ENCODE assay signal across 8 cellular contexts in genomic region chr17:43880420-43880991, GRCh38. TPM values are rescaled to one million over a fixed set of nuclear protein-coding genes. Genes with fewer than 3 reads are reported as not detected.
DNase-seq lines count a peak whose midpoint lies in the region; ATAC-seq and TF ChIP-seq lines count a peak whose summit lies in the region.

No MANE protein-coding gene starts in this region.

- peak; percentile 68 for DNase-seq in BE2C
- peak; percentile 93 for DNase-seq in H7
- DNase-seq in SK-N-SH: peak; percentile 83
- DNase-seq in astrocyte of the cerebellum (ENCODE audit: low read depth): no peak
- DNase-seq in left colon: peak; percentile 44 to 66
- peak; percentile 24 for DNase-seq in stimulated activated CD8-positive, alpha-beta memory T cell treated with anti-CD3 and anti-CD28 coated beads, Interleukin-7, amount 100 ng/mL, for 24 hours (ENCODE audit: low read depth)
- DNase-seq in NCI-H187 (lab: John Stamatoyannopoulos, UW): no peak
- DNase-seq in NCI-H510A treated with DMSO at 0.1 percent for 48 hours (lab: John Stamatoyannopoulos, UW): no peak

- no peaks in the 10 kb centered on the region for H3K9me2 ChIP-seq in SK-N-SH

- in situ Hi-C loops in astrocyte of the cerebellum (cut with HindIII; ENCODE audit: low sequenced_read_pairs): no loop called here

- TF ChIP-seq CTCF in BE2C (IDR thresholded peaks at IDR 0.05; ENCODE audit: low read depth, low read length) (peak; percentile 76), SK-N-SH (IDR thresholded peaks at IDR 0.05) (peak; percentile 71), astrocyte of the cerebellum (IDR thresholded peaks at IDR 0.05; ENCODE audit: low read depth, low read length, missing control alignments) (peak; percentile 73)

- intact Hi-C loops in left colon (cut with DNase I, micrococcal nuclease): no loop called here

- WGBS in SK-N-SH (ENCODE audit: low lambda C conversion rate): 78% methylated on average over 13 of the region's 20 CpGs

- ATAC-seq in left colon: peak; percentile 63

- TF ChIP-seq RAD21 in SK-N-SH (IDR thresholded peaks at IDR 0.05; ENCODE audit: low read length): peak; percentile 28

- no peak overlapping the region for H3K27ac ChIP-seq in SK-N-SH (ENCODE audit: low read depth in 2 of 2, low read length in 1 of 2)

- H3K27me3 ChIP-seq in BE2C (no peaks in the 10 kb centered on the region), H7 (ENCODE audit: control insufficient read depth, insufficient read depth, low read length) (no peaks in the 10 kb centered on the region), SK-N-SH (ENCODE audit: insufficient read depth) (no peaks in the 10 kb centered on the region)

- H2AFZ ChIP-seq in SK-N-SH (ENCODE audit: low read depth): no peak overlapping the region

- H3F3A ChIP-seq in SK-N-SH (replicated peaks; ENCODE audit: insufficient read depth): no peaks in the 10 kb centered on the region

- no peak overlapping the region for H3K4me2 ChIP-seq in SK-N-SH

- CTCF ChIA-PET in SK-N-SH (lab: Yijun Ruan, JAX): interaction anchor here (0.6 to 10.0 kb wide), 27 partner anchors 15 to 268 kb away, joined by 3 to 344 read pairs (median 5); partner anchors contain the start of genes CD300LG, MPP2 and PPY

- H3K36me3 ChIP-seq in BE2C (no peaks in the 10 kb centered on the region), H7 (replicated peaks; ENCODE audit: control insufficient read depth, insufficient read depth, low read length) (peaks cover 1% of the 10 kb centered on the region), SK-N-SH (replicated peaks in 1 of 2; ENCODE audit: control insufficient read depth in 1 of 2, insufficient read depth in 2 of 2, low read length in 1 of 2) (no peaks in the 10 kb centered on the region)

- H3K4me3 ChIP-seq in BE2C (ENCODE audit: low read depth, low read length) (no peak overlapping the region), H7 (ENCODE audit: insufficient read depth, low read depth, low read length) (no peak overlapping the region), SK-N-SH (ENCODE audit: low read depth in 2 of 2, low read length in 1 of 2) (no peak overlapping the region; a peak in 1 of 4 replicates), astrocyte of the cerebellum (ENCODE audit: low read depth, low read length) (no peak overlapping the region)

- no peak overlapping the region for H3K9ac ChIP-seq in SK-N-SH

- no peaks in the 10 kb centered on the region for H3K79me2 ChIP-seq in SK-N-SH (ENCODE audit: insufficient read depth)

- POLR2A ChIA-PET in SK-N-SH (lab: Yijun Ruan, JAX): no interaction called here

- no peaks in the 10 kb centered on the region for H4K20me1 ChIP-seq in SK-N-SH (ENCODE audit: insufficient read depth)

- no peak for TF ChIP-seq EP300 in SK-N-SH (IDR thresholded peaks at IDR 0.05; ENCODE audit: borderline replicate concordance in 1 of 2, low read depth in 1 of 2, low read length in 1 of 2)

- H3K9me3 ChIP-seq in BE2C (no peaks in the 10 kb centered on the region), SK-N-SH (no peaks in the 10 kb centered on the region)

- H3K4me1 ChIP-seq in BE2C (no peaks in the 10 kb centered on the region), SK-N-SH (ENCODE audit: control insufficient read depth in 1 of 2, insufficient read depth in 2 of 2, low read depth in 1 of 2, low read length in 1 of 2) (peaks cover 0 to 2% of the 10 kb centered on the region in 2 experiments; a peak in 1 of 4 replicates)

TF ChIP-seq in SK-N-SH, 30 proteins besides CTCF, POLR2A, EP300 and RAD21:
- no peak for TF ChIP-seq IRF3 (IDR thresholded peaks at IDR 0.05; ENCODE audit: low read depth, low read length)
- no peak for TF ChIP-seq RCOR1 (IDR thresholded peaks at IDR 0.05; ENCODE audit: low read length)
- no peak for TF ChIP-seq JUND (IDR thresholded peaks at IDR 0.05)
- TF ChIP-seq EZH2phosphoT487 (IDR thresholded peaks at IDR 0.05; ENCODE audit: borderline replicate concordance, low read depth): no peak
- TF ChIP-seq SIN3A (IDR thresholded peaks at IDR 0.05; ENCODE audit: borderline replicate concordance, low read depth, low read length): no peak
- TF ChIP-seq RXRA (IDR thresholded peaks at IDR 0.05; ENCODE audit: borderline replicate concordance, low read depth): no peak
- TF ChIP-seq NRF1 (IDR thresholded peaks at IDR 0.05; ENCODE audit: low read depth, low read length): no peak

RNA-seq across cellular contexts. Expression of gene MPP2, which starts 26.8 kb away (rescaled TPM):
- polyA plus RNA-seq in BE2C (2012; ENCODE audit: insufficient read depth, insufficient read length, low read depth): 6.1 TPM
- 9.0 and 12.2 TPM in 2 replicates for total RNA-seq in H7 (2014; rRNA removed; shearing (Covaris generic))
- 8.1 and 8.3 TPM in 2 replicates for polyA plus RNA-seq in SK-N-SH (2012; rRNA removed)
- 3.6 and 5.5 TPM in 2 replicates for polyA plus RNA-seq in SK-N-SH (2012; cell fraction: cytosol; rRNA removed)
- polyA plus RNA-seq in SK-N-SH (2012; cell fraction: nucleus; rRNA removed): 10.2 and 13.4 TPM in 2 replicates
- total RNA-seq in left colon: 1 to 10 TPM in 1 of 2 donors, under 1 TPM in 1; 0.49 to 2.6 TPM

RNA-seq across cellular contexts. Expression of gene CD300LG, which starts 33.5 kb away (rescaled TPM):
- polyA plus RNA-seq in BE2C (2012; ENCODE audit: insufficient read depth, insufficient read length, low read depth): not detected
- not detected in 2 replicates for total RNA-seq in H7 (2014; rRNA removed; shearing (Covaris generic))
- polyA plus RNA-seq in SK-N-SH (2012; rRNA removed): not detected in 2 replicates
- polyA plus RNA-seq in SK-N-SH (2012; cell fraction: cytosol; rRNA removed): not detected in 2 replicates
- polyA plus RNA-seq in SK-N-SH (2012; cell fraction: nucleus; rRNA removed): not detected in 2 replicates
- under 1 TPM; 0.27 to 0.87 TPM for total RNA-seq in left colon

RNA-seq across cellular contexts. Expression of gene MPP3, which starts 47.6 kb away (rescaled TPM):
- polyA plus RNA-seq in BE2C (2012; ENCODE audit: insufficient read depth, insufficient read length, low read depth): 1.4 TPM
- 7.7 and 8.3 TPM in 2 replicates for total RNA-seq in H7 (2014; rRNA removed; shearing (Covaris generic))
- polyA plus RNA-seq in SK-N-SH (2012; rRNA removed): 12.5 and 14.1 TPM in 2 replicates
- polyA plus RNA-seq in SK-N-SH (2012; cell fraction: cytosol; rRNA removed): 3.9 and 6.1 TPM in 2 replicates
- 77.4 and 80.4 TPM in 2 replicates for polyA plus RNA-seq in SK-N-SH (2012; cell fraction: nucleus; rRNA removed)
- 1 to 10 TPM; 3.7 to 4.0 TPM for total RNA-seq in left colon

Comparison
In these comparisons a context has a peak if more than half of its experiments do, and no peak if none do; other contexts are left out.
1. DNase-seq: peak in BE2C (single experiment), H7 (single experiment), SK-N-SH (single experiment), left colon (2 of 2) and stimulated activated CD8-positive, alpha-beta memory T cell treated with anti-CD3 and anti-CD28 coated beads, Interleukin-7, amount 100 ng/mL, for 24 hours (single experiment); none in astrocyte of the cerebellum (single experiment), NCI-H187 (0 of 2) and NCI-H510A treated with DMSO at 0.1 percent for 48 hours (single experiment).
2. Peak in every context shown above with its lines, with median percentiles within 50 percentile points of each other: CTCF ChIP-seq.